Comparison of ENCODE assay signal across 1 cellular context in the genomic region with DNA sequence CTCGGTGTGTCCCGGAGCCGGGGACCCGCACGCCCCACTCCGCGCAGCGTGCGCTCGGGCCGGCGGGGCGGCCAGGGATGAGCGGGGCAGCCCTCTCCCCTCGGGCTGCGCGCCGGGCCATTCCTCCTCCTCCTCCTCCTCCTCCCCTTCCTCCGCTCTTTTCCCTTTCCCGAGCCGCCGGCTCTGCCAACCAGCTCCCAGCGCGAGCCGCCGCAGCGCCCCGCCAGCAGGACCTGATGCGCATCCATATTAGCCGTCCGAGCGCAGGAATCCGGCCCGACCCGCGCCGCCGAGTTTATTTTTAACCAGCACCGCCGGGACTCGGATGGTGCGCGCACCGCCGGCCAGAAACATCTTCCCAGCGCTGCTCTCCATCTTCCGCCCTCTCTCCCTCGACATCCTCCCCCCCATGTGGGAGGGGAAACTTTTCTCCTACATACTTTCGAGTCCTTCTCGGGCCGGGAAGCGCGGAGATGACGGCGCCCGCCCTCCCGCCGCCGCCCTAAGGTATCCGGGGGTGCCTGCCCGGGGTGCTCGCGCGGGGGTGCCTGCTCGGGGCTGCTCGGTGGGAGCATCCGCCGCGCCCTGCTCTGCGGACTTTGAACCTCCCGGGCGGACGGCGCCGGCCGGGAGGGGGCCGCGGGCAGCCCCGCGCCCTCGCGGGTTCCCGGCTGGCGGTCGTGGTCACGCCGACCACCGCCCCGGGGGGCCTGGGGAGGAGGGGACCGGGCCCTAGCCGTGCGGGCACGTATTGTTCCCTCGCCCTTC.
A peak's percentile ranks its signal among the peaks of the same experiment; 100 is the strongest.
TF ChIP-seq lines count a peak whose summit lies in the region.

No MANE protein-coding gene starts in this region.

TF ChIP-seq in HepG2, 621 proteins besides CTCF, POLR2A, EP300 and RAD21 (continued from another document and continues in another):
- TF ChIP-seq, protein P1, sequence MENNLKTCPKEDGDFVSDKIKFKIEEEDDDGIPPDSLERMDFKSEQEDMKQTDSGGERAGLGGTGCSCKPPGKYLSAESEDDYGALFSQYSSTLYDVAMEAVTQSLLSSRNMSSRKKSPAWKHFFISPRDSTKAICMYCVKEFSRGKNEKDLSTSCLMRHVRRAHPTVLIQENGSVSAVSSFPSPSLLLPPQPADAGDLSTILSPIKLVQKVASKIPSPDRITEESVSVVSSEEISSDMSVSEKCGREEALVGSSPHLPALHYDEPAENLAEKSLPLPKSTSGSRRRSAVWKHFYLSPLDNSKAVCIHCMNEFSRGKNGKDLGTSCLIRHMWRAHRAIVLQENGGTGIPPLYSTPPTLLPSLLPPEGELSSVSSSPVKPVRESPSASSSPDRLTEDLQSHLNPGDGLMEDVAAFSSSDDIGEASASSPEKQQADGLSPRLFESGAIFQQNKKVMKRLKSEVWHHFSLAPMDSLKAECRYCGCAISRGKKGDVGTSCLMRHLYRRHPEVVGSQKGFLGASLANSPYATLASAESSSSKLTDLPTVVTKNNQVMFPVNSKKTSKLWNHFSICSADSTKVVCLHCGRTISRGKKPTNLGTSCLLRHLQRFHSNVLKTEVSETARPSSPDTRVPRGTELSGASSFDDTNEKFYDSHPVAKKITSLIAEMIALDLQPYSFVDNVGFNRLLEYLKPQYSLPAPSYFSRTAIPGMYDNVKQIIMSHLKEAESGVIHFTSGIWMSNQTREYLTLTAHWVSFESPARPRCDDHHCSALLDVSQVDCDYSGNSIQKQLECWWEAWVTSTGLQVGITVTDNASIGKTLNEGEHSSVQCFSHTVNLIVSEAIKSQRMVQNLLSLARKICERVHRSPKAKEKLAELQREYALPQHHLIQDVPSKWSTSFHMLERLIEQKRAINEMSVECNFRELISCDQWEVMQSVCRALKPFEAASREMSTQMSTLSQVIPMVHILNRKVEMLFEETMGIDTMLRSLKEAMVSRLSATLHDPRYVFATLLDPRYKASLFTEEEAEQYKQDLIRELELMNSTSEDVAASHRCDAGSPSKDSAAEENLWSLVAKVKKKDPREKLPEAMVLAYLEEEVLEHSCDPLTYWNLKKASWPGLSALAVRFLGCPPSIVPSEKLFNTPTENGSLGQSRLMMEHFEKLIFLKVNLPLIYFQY (CRISPR knock-in tag; IDR thresholded peaks at IDR 0.05; ENCODE audit: borderline replicate concordance): peak; percentile 68; the same call in 1 of the 2 replicates
- TF ChIP-seq, protein P2, sequence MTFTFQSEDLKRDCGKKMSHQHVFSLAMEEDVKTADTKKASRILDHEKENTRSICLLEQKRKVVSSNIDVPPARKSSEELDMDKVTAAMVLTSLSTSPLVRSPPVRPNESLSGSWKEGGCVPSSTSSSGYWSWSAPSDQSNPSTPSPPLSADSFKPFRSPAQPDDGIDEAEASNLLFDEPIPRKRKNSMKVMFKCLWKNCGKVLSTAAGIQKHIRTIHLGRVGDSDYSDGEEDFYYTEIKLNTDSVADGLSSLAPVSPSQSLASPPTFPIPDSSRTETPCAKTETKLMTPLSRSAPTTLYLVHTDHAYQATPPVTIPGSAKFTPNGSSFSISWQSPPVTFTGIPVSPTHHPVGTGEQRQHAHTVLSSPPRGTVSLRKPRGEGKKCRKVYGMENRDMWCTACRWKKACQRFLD (CRISPR knock-in tag; IDR thresholded peaks at IDR 0.05; ENCODE audit: borderline replicate concordance): no peak
- TF ChIP-seq ETV5 (CRISPR knock-in tag; IDR thresholded peaks at IDR 0.05; ENCODE audit: borderline replicate concordance) (peak; percentile 11; the same call in 1 of the 2 replicates), ZNF335 (CRISPR knock-in tag; IDR thresholded peaks at IDR 0.05) (no peak), ZFP41 (CRISPR knock-in tag; IDR thresholded peaks at IDR 0.05; ENCODE audit: borderline replicate concordance) (no peak), HMG20A (CRISPR knock-in tag; IDR thresholded peaks at IDR 0.05; ENCODE audit: borderline replicate concordance) (no peak), ZNF530 (CRISPR knock-in tag; IDR thresholded peaks at IDR 0.05; ENCODE audit: low read depth) (no peak), ZNF598 (CRISPR knock-in tag; IDR thresholded peaks at IDR 0.05; ENCODE audit: borderline replicate concordance) (no peak; the same call in 1 of the 2 replicates), ZSCAN22 (CRISPR knock-in tag; IDR thresholded peaks at IDR 0.05) (no peak), SPEN (CRISPR knock-in tag; IDR thresholded peaks at IDR 0.05; ENCODE audit: low read depth) (no peak; the same call in 1 of the 2 replicates), ZSCAN31 (CRISPR knock-in tag; IDR thresholded peaks at IDR 0.05; ENCODE audit: low read depth) (peak; percentile 45; the same call in 1 of the 2 replicates), MTA3 (CRISPR knock-in tag; IDR thresholded peaks at IDR 0.05) (no peak), ZNF207 (IDR thresholded peaks at IDR 0.05; ENCODE audit: borderline replicate concordance) (no peak), FOXC1 (CRISPR knock-in tag; IDR thresholded peaks at IDR 0.05; ENCODE audit: borderline replicate concordance) (peak; percentile 29; the same call in 1 of the 2 replicates), ARNTL (CRISPR knock-in tag; IDR thresholded peaks at IDR 0.05) (no peak), ZNF549 (CRISPR knock-in tag; IDR thresholded peaks at IDR 0.05) (no peak), FIP1L1 (IDR thresholded peaks at IDR 0.05; ENCODE audit: borderline replicate concordance, insufficient read depth, low read depth, low read length) (no peak; the same call in 1 of the 2 replicates), ZEB1 (IDR thresholded peaks at IDR 0.05; ENCODE audit: insufficient replicate concordance, low read depth) (peak; percentile 15), HNRNPL (IDR thresholded peaks at IDR 0.05; ENCODE audit: low read depth, low read length) (no peak), KLF9 (CRISPR knock-in tag; IDR thresholded peaks at IDR 0.05; ENCODE audit: low read depth) (no peak), ZNF558 (CRISPR knock-in tag; IDR thresholded peaks at IDR 0.05; ENCODE audit: borderline replicate concordance) (no peak), ZNF709 (CRISPR knock-in tag; IDR thresholded peaks at IDR 0.05) (no peak), ATF7-NPFF (CRISPR knock-in tag; IDR thresholded peaks at IDR 0.05; ENCODE audit: low read depth) (no peak; the same call in 1 of the 2 replicates), SMYD3 (CRISPR knock-in tag; IDR thresholded peaks at IDR 0.05) (no peak), BRD4 (CRISPR knock-in tag; IDR thresholded peaks at IDR 0.05) (no peak), U2AF1 (optimal IDR thresholded peaks at IDR 0.05; ENCODE audit: low read depth, low read length) (peak; percentile 47), DNMT1 (CRISPR knock-in tag; IDR thresholded peaks at IDR 0.05) (no peak), ZNF776 (CRISPR knock-in tag; IDR thresholded peaks at IDR 0.05) (peak; percentile 28; the same call in 1 of the 2 replicates), ZNF17 (CRISPR knock-in tag; IDR thresholded peaks at IDR 0.05) (no peak)
- TF ChIP-seq, protein P3, sequence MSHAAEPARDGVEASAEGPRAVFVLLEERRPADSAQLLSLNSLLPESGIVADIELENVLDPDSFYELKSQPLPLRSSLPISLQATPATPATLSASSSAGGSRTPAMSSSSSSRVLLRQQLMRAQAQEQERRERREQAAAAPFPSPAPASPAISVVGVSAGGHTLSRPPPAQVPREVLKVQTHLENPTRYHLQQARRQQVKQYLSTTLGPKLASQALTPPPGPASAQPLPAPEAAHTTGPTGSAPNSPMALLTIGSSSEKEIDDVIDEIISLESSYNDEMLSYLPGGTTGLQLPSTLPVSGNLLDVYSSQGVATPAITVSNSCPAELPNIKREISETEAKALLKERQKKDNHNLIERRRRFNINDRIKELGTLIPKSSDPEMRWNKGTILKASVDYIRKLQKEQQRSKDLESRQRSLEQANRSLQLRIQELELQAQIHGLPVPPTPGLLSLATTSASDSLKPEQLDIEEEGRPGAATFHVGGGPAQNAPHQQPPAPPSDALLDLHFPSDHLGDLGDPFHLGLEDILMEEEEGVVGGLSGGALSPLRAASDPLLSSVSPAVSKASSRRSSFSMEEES (CRISPR knock-in tag; IDR thresholded peaks at IDR 0.05): no peak; the same call in 1 of the 2 replicates
- TF ChIP-seq, protein P4, sequence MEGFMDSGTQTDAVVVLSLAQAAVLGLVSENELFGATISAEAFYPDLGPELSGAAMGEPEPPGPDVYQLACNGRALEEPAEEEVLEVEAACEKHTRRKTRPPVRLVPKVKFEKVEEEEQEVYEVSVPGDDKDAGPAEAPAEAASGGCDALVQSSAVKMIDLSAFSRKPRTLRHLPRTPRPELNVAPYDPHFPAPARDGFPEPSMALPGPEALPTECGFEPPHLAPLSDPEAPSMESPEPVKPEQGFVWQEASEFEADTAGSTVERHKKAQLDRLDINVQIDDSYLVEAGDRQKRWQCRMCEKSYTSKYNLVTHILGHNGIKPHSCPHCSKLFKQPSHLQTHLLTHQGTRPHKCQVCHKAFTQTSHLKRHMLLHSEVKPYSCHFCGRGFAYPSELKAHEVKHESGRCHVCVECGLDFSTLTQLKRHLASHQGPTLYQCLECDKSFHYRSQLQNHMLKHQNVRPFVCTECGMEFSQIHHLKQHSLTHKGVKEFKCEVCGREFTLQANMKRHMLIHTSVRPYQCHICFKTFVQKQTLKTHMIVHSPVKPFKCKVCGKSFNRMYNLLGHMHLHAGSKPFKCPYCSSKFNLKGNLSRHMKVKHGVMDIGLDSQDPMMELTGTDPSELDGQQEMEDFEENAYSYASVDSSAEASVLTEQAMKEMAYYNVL (CRISPR knock-in tag; IDR thresholded peaks at IDR 0.05; ENCODE audit: borderline replicate concordance): no peak
- TF ChIP-seq, protein P5, sequence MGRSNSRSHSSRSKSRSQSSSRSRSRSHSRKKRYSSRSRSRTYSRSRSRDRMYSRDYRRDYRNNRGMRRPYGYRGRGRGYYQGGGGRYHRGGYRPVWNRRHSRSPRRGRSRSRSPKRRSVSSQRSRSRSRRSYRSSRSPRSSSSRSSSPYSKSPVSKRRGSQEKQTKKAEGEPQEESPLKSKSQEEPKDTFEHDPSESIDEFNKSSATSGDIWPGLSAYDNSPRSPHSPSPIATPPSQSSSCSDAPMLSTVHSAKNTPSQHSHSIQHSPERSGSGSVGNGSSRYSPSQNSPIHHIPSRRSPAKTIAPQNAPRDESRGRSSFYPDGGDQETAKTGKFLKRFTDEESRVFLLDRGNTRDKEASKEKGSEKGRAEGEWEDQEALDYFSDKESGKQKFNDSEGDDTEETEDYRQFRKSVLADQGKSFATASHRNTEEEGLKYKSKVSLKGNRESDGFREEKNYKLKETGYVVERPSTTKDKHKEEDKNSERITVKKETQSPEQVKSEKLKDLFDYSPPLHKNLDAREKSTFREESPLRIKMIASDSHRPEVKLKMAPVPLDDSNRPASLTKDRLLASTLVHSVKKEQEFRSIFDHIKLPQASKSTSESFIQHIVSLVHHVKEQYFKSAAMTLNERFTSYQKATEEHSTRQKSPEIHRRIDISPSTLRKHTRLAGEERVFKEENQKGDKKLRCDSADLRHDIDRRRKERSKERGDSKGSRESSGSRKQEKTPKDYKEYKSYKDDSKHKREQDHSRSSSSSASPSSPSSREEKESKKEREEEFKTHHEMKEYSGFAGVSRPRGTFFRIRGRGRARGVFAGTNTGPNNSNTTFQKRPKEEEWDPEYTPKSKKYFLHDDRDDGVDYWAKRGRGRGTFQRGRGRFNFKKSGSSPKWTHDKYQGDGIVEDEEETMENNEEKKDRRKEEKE (IDR thresholded peaks at IDR 0.05): no peak
- TF ChIP-seq, protein P6, sequence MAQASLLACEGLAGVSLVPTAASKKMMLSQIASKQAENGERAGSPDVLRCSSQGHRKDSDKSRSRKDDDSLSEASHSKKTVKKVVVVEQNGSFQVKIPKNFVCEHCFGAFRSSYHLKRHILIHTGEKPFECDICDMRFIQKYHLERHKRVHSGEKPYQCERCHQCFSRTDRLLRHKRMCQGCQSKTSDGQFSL (CRISPR knock-in tag; IDR thresholded peaks at IDR 0.05): peak; percentile 74; the same call in 1 of the 2 replicates
- TF ChIP-seq, protein P7, sequence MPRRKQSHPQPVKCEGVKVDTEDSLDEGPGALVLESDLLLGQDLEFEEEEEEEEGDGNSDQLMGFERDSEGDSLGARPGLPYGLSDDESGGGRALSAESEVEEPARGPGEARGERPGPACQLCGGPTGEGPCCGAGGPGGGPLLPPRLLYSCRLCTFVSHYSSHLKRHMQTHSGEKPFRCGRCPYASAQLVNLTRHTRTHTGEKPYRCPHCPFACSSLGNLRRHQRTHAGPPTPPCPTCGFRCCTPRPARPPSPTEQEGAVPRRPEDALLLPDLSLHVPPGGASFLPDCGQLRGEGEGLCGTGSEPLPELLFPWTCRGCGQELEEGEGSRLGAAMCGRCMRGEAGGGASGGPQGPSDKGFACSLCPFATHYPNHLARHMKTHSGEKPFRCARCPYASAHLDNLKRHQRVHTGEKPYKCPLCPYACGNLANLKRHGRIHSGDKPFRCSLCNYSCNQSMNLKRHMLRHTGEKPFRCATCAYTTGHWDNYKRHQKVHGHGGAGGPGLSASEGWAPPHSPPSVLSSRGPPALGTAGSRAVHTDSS (CRISPR knock-in tag; conservative IDR thresholded peaks at IDR 0.05): 0 out of 2 replicates have a peak, but pooled peaks have one; percentile 56
- TF ChIP-seq, protein P8, sequence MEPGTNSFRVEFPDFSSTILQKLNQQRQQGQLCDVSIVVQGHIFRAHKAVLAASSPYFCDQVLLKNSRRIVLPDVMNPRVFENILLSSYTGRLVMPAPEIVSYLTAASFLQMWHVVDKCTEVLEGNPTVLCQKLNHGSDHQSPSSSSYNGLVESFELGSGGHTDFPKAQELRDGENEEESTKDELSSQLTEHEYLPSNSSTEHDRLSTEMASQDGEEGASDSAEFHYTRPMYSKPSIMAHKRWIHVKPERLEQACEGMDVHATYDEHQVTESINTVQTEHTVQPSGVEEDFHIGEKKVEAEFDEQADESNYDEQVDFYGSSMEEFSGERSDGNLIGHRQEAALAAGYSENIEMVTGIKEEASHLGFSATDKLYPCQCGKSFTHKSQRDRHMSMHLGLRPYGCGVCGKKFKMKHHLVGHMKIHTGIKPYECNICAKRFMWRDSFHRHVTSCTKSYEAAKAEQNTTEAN (CRISPR knock-in tag; conservative IDR thresholded peaks at IDR 0.05): no peak
- TF ChIP-seq, protein P9, sequence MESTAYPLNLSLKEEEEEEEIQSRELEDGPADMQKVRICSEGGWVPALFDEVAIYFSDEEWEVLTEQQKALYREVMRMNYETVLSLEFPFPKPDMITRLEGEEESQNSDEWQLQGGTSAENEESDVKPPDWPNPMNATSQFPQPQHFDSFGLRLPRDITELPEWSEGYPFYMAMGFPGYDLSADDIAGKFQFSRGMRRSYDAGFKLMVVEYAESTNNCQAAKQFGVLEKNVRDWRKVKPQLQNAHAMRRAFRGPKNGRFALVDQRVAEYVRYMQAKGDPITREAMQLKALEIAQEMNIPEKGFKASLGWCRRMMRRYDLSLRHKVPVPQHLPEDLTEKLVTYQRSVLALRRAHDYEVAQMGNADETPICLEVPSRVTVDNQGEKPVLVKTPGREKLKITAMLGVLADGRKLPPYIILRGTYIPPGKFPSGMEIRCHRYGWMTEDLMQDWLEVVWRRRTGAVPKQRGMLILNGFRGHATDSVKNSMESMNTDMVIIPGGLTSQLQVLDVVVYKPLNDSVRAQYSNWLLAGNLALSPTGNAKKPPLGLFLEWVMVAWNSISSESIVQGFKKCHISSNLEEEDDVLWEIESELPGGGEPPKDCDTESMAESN (CRISPR knock-in tag; conservative IDR thresholded peaks at IDR 0.05): no peak
- TF ChIP-seq, protein P10, sequence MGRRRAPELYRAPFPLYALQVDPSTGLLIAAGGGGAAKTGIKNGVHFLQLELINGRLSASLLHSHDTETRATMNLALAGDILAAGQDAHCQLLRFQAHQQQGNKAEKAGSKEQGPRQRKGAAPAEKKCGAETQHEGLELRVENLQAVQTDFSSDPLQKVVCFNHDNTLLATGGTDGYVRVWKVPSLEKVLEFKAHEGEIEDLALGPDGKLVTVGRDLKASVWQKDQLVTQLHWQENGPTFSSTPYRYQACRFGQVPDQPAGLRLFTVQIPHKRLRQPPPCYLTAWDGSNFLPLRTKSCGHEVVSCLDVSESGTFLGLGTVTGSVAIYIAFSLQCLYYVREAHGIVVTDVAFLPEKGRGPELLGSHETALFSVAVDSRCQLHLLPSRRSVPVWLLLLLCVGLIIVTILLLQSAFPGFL (CRISPR knock-in tag; IDR thresholded peaks at IDR 0.05): no peak
